Comparison of ENCODE assay signal across 9 cellular contexts in the genomic region with DNA sequence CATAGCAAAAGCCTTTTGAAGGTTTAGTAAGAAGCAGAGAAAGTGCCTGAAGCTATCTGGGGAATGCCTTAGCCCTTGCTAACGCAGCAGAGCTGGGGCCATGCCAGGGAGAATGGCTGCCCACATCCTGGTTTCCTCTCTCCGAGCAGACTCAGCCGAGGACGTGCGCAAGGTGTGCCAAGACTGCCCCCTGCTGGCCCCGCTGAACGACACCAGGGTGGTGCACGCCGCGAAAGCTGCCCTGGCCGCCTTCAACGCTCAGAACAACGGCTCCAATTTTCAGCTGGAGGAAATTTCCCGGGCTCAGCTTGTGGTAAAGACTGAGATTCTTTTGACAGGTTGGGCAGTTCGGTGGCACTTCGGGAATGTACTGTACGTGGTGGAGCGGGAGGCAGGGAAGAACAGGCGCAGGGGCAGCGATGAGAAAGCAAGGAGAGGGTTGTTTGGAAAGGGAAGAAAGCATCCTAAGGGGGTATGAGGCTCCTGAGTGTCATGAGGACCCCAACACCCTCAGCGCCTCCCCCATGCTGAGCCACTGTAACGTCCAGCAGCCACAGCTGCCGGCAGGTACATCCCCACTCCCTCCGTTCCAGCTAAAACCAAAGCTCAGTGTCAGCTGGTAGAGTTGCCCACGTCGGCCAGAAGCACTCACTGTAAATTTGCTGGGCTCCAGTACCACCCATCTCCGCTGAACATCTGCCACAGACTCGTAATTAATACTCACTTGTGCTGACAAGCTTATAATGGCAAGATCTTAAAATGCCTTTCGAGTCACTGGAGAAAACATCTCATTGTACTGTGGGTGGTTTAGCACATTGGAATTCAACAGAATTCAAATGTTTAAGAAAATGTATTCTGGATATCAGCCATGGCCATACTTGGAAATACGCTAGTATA. TPM values are rescaled to one million over a fixed set of nuclear protein-coding genes. Genes with fewer than 3 reads are reported as not detected.
A peak's percentile ranks its signal among the peaks of the same experiment; 100 is the strongest.
DNase-seq lines count a peak whose midpoint lies in the region; ATAC-seq and TF ChIP-seq lines count a peak whose summit lies in the region.
"Had no signal": no experiment of that assay in that cellular context is flagged by ENCODE, and none has a peak within 500 bp of the region (broad histone marks: within the 10 kb centered on the region; RNA-seq: fewer than 3 reads in every experiment).

No MANE protein-coding gene starts in this region.

- no peak overlapping the region for H2BK5ac ChIP-seq in IMR-90 (ENCODE audit: low read depth, low read length, poor library complexity, severe bottlenecking)

- H3K23ac ChIP-seq in IMR-90 (ENCODE audit: low read depth, low read length): no peak overlapping the region

- H3K9ac ChIP-seq in IMR-90 (ENCODE audit: low read depth, low read length): peak overlapping the region; percentile 63

- H3K56ac ChIP-seq in IMR-90 (ENCODE audit: extremely low read depth, insufficient read depth, low read length): no peak overlapping the region

- no peaks in the 10 kb centered on the region for H3K36me3 ChIP-seq in IMR-90 (ENCODE audit: control insufficient read depth, insufficient read depth, low read length)
- no peaks in the 10 kb centered on the region for H3K36me3 ChIP-seq in naive thymus-derived CD4-positive, alpha-beta T cell (ENCODE audit: control insufficient read depth in 2 of 3, insufficient read depth in 3 of 3, low read length in 3 of 3)

- CTCF ChIA-PET in IMR-90 (lab: Yijun Ruan, JAX): interaction anchor here (0.5 to 3.8 kb wide), 22 partner anchors 9 to 645 kb away, joined by 3 to 28 read pairs (median 4); partner anchors contain the start of gene DNAJB11
- CTCF ChIA-PET in naive thymus-derived CD4-positive, alpha-beta T cell (lab: Charles Lee): interaction anchor here (0.6 to 5.3 kb wide), 41 partner anchors 8 to 692 kb away, joined by 3 to 82 read pairs (median 4); partner anchors contain the start of genes EIF4A2 and TRA2B

- H3K36me3 Mint-ChIP-seq in naive thymus-derived CD4-positive, alpha-beta T cell: no peaks in the 10 kb centered on the region
- H3K36me3 Mint-ChIP-seq in stimulated activated effector memory CD8-positive, alpha-beta T cell treated with anti-CD3 and anti-CD28 coated beads, Interleukin-12 subunit alpha, Interleukin-12 subunit beta, amount 100 ng/mL, for 72 hours: no peaks in the 10 kb centered on the region

- DNase-seq in DMS53 (lab: John Stamatoyannopoulos, UW) (peak; percentile 88), IMR-90 (peak; percentile 96), OCI-M1 (lab: John Stamatoyannopoulos, UW) (peak; percentile 76), activated T-cell treated with anti-CD3 and anti-CD28 coated beads for 4 hours (peak; percentile 72), erythroblast (lab: John Stamatoyannopoulos, UW) (peak; percentile 86 to 90)
- DNase-seq in naive thymus-derived CD4-positive, alpha-beta T cell: peak; percentile 67 to 87 (median 83)
- DNase-seq in stimulated activated effector memory CD8-positive, alpha-beta T cell treated with anti-CD3 and anti-CD28 coated beads, Interleukin-12 subunit alpha, Interleukin-12 subunit beta, amount 100 ng/mL, for 72 hours (ENCODE audit: low spot score in 2 of 2): peak; percentile 72 to 89

- H2BK15ac ChIP-seq in IMR-90 (ENCODE audit: low read depth, low read length): no peak overlapping the region

- no peak overlapping the region for H4K5ac ChIP-seq in IMR-90 (ENCODE audit: low read depth, low read length)

- BruUV-seq in IMR-90 (replicated peaks; lab: Mats Ljungman, UMichigan): no TSS peak

- TF ChIP-seq RAD21 in IMR-90 (IDR thresholded peaks at IDR 0.05; ENCODE audit: low read length): peak; percentile 74

- no peak overlapping the region for H4K8ac ChIP-seq in IMR-90 (ENCODE audit: low read depth in 2 of 2, low read length in 2 of 2)

- peak; percentile 96 for ATAC-seq in GM21717 (IDR thresholded peaks at IDR 0.05; ENCODE audit: unreplicated experiment)
- peak; percentile 99 for ATAC-seq in IMR-90 (ENCODE audit: low read depth)
- ATAC-seq in naive thymus-derived CD4-positive, alpha-beta T cell: peak; percentile 99
- peak; percentile 99 for ATAC-seq in stimulated activated effector memory CD8-positive, alpha-beta T cell treated with anti-CD3 and anti-CD28 coated beads, Interleukin-12 subunit alpha, Interleukin-12 subunit beta, amount 100 ng/mL, for 72 hours

- no peaks in the 10 kb centered on the region for H3K9me3 ChIP-seq in IMR-90 (ENCODE audit: control insufficient read depth, insufficient read depth, low read length)
- H3K9me3 ChIP-seq in naive thymus-derived CD4-positive, alpha-beta T cell (ENCODE audit: control insufficient read depth in 2 of 3, low read length in 3 of 3): no peaks in the 10 kb centered on the region

- in situ Hi-C loops in IMR-90 (cut with MboI; ENCODE audit: low sequenced_read_pairs): loop anchor here (5.0 kb wide), 1 partner anchor 205 kb away; no protein-coding TSS in a partner anchor

- TF ChIP-seq POLR2A in IMR-90 (IDR thresholded peaks at IDR 0.05; ENCODE audit: low read depth, low read length): no peak
- TF ChIP-seq POLR2A in erythroblast (IDR thresholded peaks at IDR 0.05; ENCODE audit: low read length): no peak

- peaks cover 0 to 1% (median 0%) of the 10 kb centered on the region in 11 donors for H3K9me3 Mint-ChIP-seq in naive thymus-derived CD4-positive, alpha-beta T cell
- H3K9me3 Mint-ChIP-seq in stimulated activated effector memory CD8-positive, alpha-beta T cell treated with anti-CD3 and anti-CD28 coated beads, Interleukin-12 subunit alpha, Interleukin-12 subunit beta, amount 100 ng/mL, for 72 hours: no peaks in the 10 kb centered on the region

- H3K4me2 ChIP-seq in IMR-90 (ENCODE audit: low read depth, low read length): peak overlapping the region; percentile 63

- POLR2A ChIA-PET in IMR-90 (lab: Charles Lee; ENCODE audit: unreplicated experiment): interaction anchor here (1.2 kb wide), 1 partner anchor 167 kb away, joined by 4 read pairs; the partner anchor contains the start of gene EIF4A2
- POLR2A ChIA-PET in naive thymus-derived CD4-positive, alpha-beta T cell (lab: Charles Lee): interaction anchor here (0.6 to 3.6 kb wide), 7 partner anchors 50 to 358 kb away, joined by 3 to 35 read pairs (median 4); partner anchors contain the start of genes EIF4A2 and TBCCD1

- H3K4me3 ChIP-seq in IMR-90 (ENCODE audit: insufficient read depth, low read depth, low read length): peak overlapping the region; percentile 10; the same call in 1 of the 2 replicates
- peak overlapping the region; percentile 23 for H3K4me3 ChIP-seq in naive thymus-derived CD4-positive, alpha-beta T cell (ENCODE audit: low read length)

- peaks cover 14% of the 10 kb centered on the region for H3K27me3 ChIP-seq in IMR-90 (ENCODE audit: control insufficient read depth, insufficient read depth, low read length)
- H3K27me3 ChIP-seq in naive thymus-derived CD4-positive, alpha-beta T cell (ENCODE audit: control insufficient read depth in 2 of 2, insufficient read depth in 2 of 2, low read length in 2 of 2): no peaks in the 10 kb centered on the region

- no peaks in the 10 kb centered on the region for H4K20me1 ChIP-seq in IMR-90 (ENCODE audit: insufficient read depth, low read length)

- H4K91ac ChIP-seq in IMR-90 (ENCODE audit: insufficient read depth, low read depth, low read length): no peak overlapping the region

- H3K27ac ChIP-seq in IMR-90 (ENCODE audit: insufficient read depth, low read length): no peak overlapping the region
- no peak overlapping the region for H3K27ac ChIP-seq in naive thymus-derived CD4-positive, alpha-beta T cell (ENCODE audit: low read depth, low read length)

- intact Hi-C loops in IMR-90 (cut with micrococcal nuclease): loop anchor here (2.0 to 5.0 kb wide), 4 partner anchors 76 to 635 kb away; no protein-coding TSS in a partner anchor
- intact Hi-C loops in naive thymus-derived CD4-positive, alpha-beta T cell (cut with micrococcal nuclease): loop anchor here (1.0 to 5.0 kb wide), 12 partner anchors 46 to 956 kb away; partner anchors contain the start of genes DNAJB11 (in 1 of the 2), ETV5 (in 1 of the 2), RFC4 (in 1 of the 2) and ST6GAL1 (in 1 of the 2)

- H2BK120ac ChIP-seq in IMR-90 (ENCODE audit: low read depth, low read length): peak overlapping the region; percentile 68; the same call in 1 of the 2 replicates

- peak overlapping the region; percentile 83 for H2AK9ac ChIP-seq in IMR-90 (replicated peaks; ENCODE audit: low read depth, low read length, poor library complexity)

- no peak overlapping the region; the same call in 1 of the 2 replicates for H2AK5ac ChIP-seq in IMR-90 (ENCODE audit: low read depth, low read length)

- 24% methylated on average over 16 of the region's 30 CpGs; no CpG with 5 or more reads in 1 of the 2 experiments for WGBS in IMR-90 (ENCODE audit: extremely low coverage in 2 of 2, insufficient read length in 1 of 2), 2 experiments

- H3K14ac ChIP-seq in IMR-90 (replicated peaks; ENCODE audit: low read depth, low read length): no peak overlapping the region

- no peaks in the 10 kb centered on the region for H3K4me1 ChIP-seq in IMR-90 (ENCODE audit: control insufficient read depth, insufficient read depth, low read length)
- H3K4me1 ChIP-seq in naive thymus-derived CD4-positive, alpha-beta T cell (ENCODE audit: control insufficient read depth in 2 of 2, insufficient read depth in 2 of 2, low read length in 2 of 2): peaks cover 5 to 10% of the 10 kb centered on the region in 2 donors

- peak; percentile 96 for TF ChIP-seq CTCF in IMR-90 (conservative IDR thresholded peaks at IDR 0.05; ENCODE audit: low read depth, low read length)

- dilution Hi-C loops in IMR-90 (cut with HindIII; ENCODE audit: low sequenced_read_pairs, unreplicated experiment): no loop called here

- H3K4me1 Mint-ChIP-seq in naive thymus-derived CD4-positive, alpha-beta T cell: peaks cover 14 to 30% (median 21%) of the 10 kb centered on the region in 7 donors
- peaks cover 30% of the 10 kb centered on the region for H3K4me1 Mint-ChIP-seq in stimulated activated effector memory CD8-positive, alpha-beta T cell treated with anti-CD3 and anti-CD28 coated beads, Interleukin-12 subunit alpha, Interleukin-12 subunit beta, amount 100 ng/mL, for 72 hours

- peak overlapping the region; percentile 96 for H2AFZ ChIP-seq in IMR-90 (replicated peaks; ENCODE audit: low read length, poor library complexity)

- no peaks in the 10 kb centered on the region for H3K79me1 ChIP-seq in IMR-90 (ENCODE audit: low read depth in 1 of 2, low read length in 2 of 2)

- H3K4me3 Mint-ChIP-seq in naive thymus-derived CD4-positive, alpha-beta T cell: peak overlapping the region; percentile 47 to 81 (median 74)
- peak overlapping the region; percentile 70 for H3K4me3 Mint-ChIP-seq in stimulated activated effector memory CD8-positive, alpha-beta T cell treated with anti-CD3 and anti-CD28 coated beads, Interleukin-12 subunit alpha, Interleukin-12 subunit beta, amount 100 ng/mL, for 72 hours

- H3K27me3 Mint-ChIP-seq in naive thymus-derived CD4-positive, alpha-beta T cell: peaks cover 14 to 51% (median 26%) of the 10 kb centered on the region in 5 donors

- H3K27ac Mint-ChIP-seq in naive thymus-derived CD4-positive, alpha-beta T cell: peak overlapping the region in 8 of 9 donors; percentile 51 to 81 (median 62)
- H3K27ac Mint-ChIP-seq in stimulated activated effector memory CD8-positive, alpha-beta T cell treated with anti-CD3 and anti-CD28 coated beads, Interleukin-12 subunit alpha, Interleukin-12 subunit beta, amount 100 ng/mL, for 72 hours: no peak overlapping the region

- H3K9me1 ChIP-seq in IMR-90 (ENCODE audit: insufficient read depth, low read length): no peaks in the 10 kb centered on the region

- H3K4ac ChIP-seq in IMR-90 (ENCODE audit: low read depth, low read length): no peak overlapping the region

- no peak overlapping the region for H3K18ac ChIP-seq in IMR-90 (ENCODE audit: low read depth, low read length)

- no peak overlapping the region for H2BK20ac ChIP-seq in IMR-90 (ENCODE audit: low read depth, low read length)

RNA-seq across cellular contexts. Expression of gene AHSG, which starts 4.4 kb away (rescaled TPM):
- not detected in 2 replicates for total RNA-seq in IMR-90 (2012; rRNA removed)
- polyA plus RNA-seq in IMR-90 (2012; rRNA removed): not detected in 2 replicates
- polyA plus RNA-seq in IMR-90 (2012; cell fraction: cytosol; rRNA removed): 0.04 TPM in 2 replicates
- 0.05 TPM in 1 of 2 replicates, not detected in the other for polyA plus RNA-seq in IMR-90 (2012; cell fraction: nucleus; rRNA removed; ENCODE audit: low replicate concordance)
- total RNA-seq in naive thymus-derived CD4-positive, alpha-beta T cell: not detected
- polyA plus RNA-seq in naive thymus-derived CD4-positive, alpha-beta T cell: not detected

RNA-seq across cellular contexts. Expression of gene FETUB, which starts 22.9 kb away (rescaled TPM):
- total RNA-seq in IMR-90 (2012; rRNA removed): not detected in 2 replicates
- not detected in 2 replicates for polyA plus RNA-seq in IMR-90 (2012; rRNA removed)
- polyA plus RNA-seq in IMR-90 (2012; cell fraction: cytosol; rRNA removed): 0.03 TPM in 1 of 2 replicates, not detected in the other
- not detected in 2 replicates for polyA plus RNA-seq in IMR-90 (2012; cell fraction: nucleus; rRNA removed; ENCODE audit: low replicate concordance)
- not detected for total RNA-seq in naive thymus-derived CD4-positive, alpha-beta T cell
- polyA plus RNA-seq in naive thymus-derived CD4-positive, alpha-beta T cell: not detected
- total RNA-seq: skeletal muscle tissue had no signal

RNA-seq across cellular contexts. Expression of gene DNAJB11, which starts 46.8 kb away (rescaled TPM):
- 27.4 and 62.8 TPM in 2 replicates for total RNA-seq in IMR-90 (2012; rRNA removed)
- polyA plus RNA-seq in IMR-90 (2012; rRNA removed): 42.4 and 48.6 TPM in 2 replicates
- 16.5 and 35.2 TPM in 2 replicates for polyA plus RNA-seq in IMR-90 (2012; cell fraction: cytosol; rRNA removed)
- 9.1 and 32.7 TPM in 2 replicates for polyA plus RNA-seq in IMR-90 (2012; cell fraction: nucleus; rRNA removed; ENCODE audit: low replicate concordance)
- 10 to 100 TPM; 29.9 to 75.2 (median 63.1) TPM for total RNA-seq in naive thymus-derived CD4-positive, alpha-beta T cell
- 10 to 100 TPM; 27.4 to 28.5 TPM for polyA plus RNA-seq in naive thymus-derived CD4-positive, alpha-beta T cell

RNA-seq across cellular contexts. Expression of gene HRG, which starts 48.5 kb away (rescaled TPM):
- total RNA-seq in IMR-90 (2012; rRNA removed): not detected in 2 replicates
- not detected in 2 replicates for polyA plus RNA-seq in IMR-90 (2012; rRNA removed)
- polyA plus RNA-seq in IMR-90 (2012; cell fraction: cytosol; rRNA removed): not detected in 2 replicates
- polyA plus RNA-seq in IMR-90 (2012; cell fraction: nucleus; rRNA removed; ENCODE audit: low replicate concordance): not detected in 2 replicates
- not detected for total RNA-seq in naive thymus-derived CD4-positive, alpha-beta T cell
- polyA plus RNA-seq in naive thymus-derived CD4-positive, alpha-beta T cell: not detected
- total RNA-seq: skeletal muscle tissue had no signal

RNA-seq across cellular contexts. Expression of gene TBCCD1, which starts 50.1 kb away (rescaled TPM):
- total RNA-seq in IMR-90 (2012; rRNA removed): 17.8 and 19.7 TPM in 2 replicates
- polyA plus RNA-seq in IMR-90 (2012; rRNA removed): 6.5 and 7.9 TPM in 2 replicates
- 3.5 and 3.7 TPM in 2 replicates for polyA plus RNA-seq in IMR-90 (2012; cell fraction: cytosol; rRNA removed)
- polyA plus RNA-seq in IMR-90 (2012; cell fraction: nucleus; rRNA removed; ENCODE audit: low replicate concordance): 4.8 and 20.3 TPM in 2 replicates
- 10 to 100 TPM; 11.3 to 20.3 (median 15.8) TPM for total RNA-seq in naive thymus-derived CD4-positive, alpha-beta T cell
- 10 to 100 TPM; 13.8 to 21.1 TPM for polyA plus RNA-seq in naive thymus-derived CD4-positive, alpha-beta T cell
